In the genomic region with DNA sequence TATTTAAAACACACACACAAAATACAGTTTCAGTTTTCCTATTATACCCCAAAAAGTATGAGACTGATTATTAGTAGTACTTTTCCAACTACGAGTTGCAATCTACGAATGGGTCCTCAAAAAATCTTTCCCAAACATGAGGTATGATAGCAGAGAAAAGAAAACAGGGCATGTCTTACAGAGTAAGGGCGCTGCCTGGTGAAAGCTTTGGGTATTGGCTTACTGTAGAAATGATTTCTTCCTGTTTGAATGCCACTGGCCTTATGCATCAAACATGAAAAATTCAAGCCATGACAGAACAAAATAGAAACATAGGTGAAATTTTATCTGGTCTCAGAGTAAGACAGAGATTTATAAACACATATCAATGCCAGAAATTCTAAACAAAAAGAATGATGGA, we compare ENCODE assay signal across 15 cellular contexts.
DNase-seq lines count a peak whose midpoint lies in the region; ATAC-seq and TF ChIP-seq lines count a peak whose summit lies in the region.
"Had no signal": no experiment of that assay in that cellular context is flagged by ENCODE, and none has a peak within 500 bp of the region (broad histone marks: within the 10 kb centered on the region; RNA-seq: fewer than 3 reads in every experiment).

No MANE protein-coding gene starts in this region.

- no peak for DNase-seq in left ventricle myocardium inferior
- no peak for DNase-seq in left cardiac atrium
- DNase-seq in NB4 (ENCODE audit: low read depth): no peak
- peak; percentile 45 for DNase-seq in epithelial cell of esophagus (ENCODE audit: low read depth)
- DNase-seq in effector CD8-positive, alpha-beta T cell (lab: John Stamatoyannopoulos, UW): no peak
- no peak for DNase-seq in T-helper 17 cell
- DNase-seq in cerebellar nuclear complex (lab: John Stamatoyannopoulos, UW): no peak
- DNase-seq: activated T-cell treated with anti-CD3 and anti-CD28 coated beads, Interleukin-2, amount 50 U/mL, for 48 hours; brain microvascular endothelial cell; CD8-positive, alpha-beta memory T cell; gastrocnemius medialis; NCI-H1092; posterior cingulate gyrus had no signal

- intact Hi-C loops in left ventricle myocardium inferior (cut with micrococcal nuclease) (loop anchor here (10.0 kb wide), 1 partner anchor 246 kb away; no protein-coding TSS in a partner anchor), left cardiac atrium (cut with DNase I) (loop anchor here (5.0 to 10.0 kb wide), 2 partner anchors 246 to 249 kb away; no protein-coding TSS in a partner anchor)

- H3K4me1 Mint-ChIP-seq in T-helper 17 cell: no peaks in the 10 kb centered on the region
- H3K4me1 Mint-ChIP-seq: CD8-positive, alpha-beta memory T cell had no signal

- H3K4me3 ChIP-seq in left ventricle myocardium inferior (no peak overlapping the region), NB4 (ENCODE audit: low read depth, low read length) (no peak overlapping the region), epithelial cell of esophagus (ENCODE audit: low read length) (no peak overlapping the region)
- H3K4me3 ChIP-seq: gastrocnemius medialis, GM12878 had no signal

- H3K27me3 ChIP-seq in left ventricle myocardium inferior (ENCODE audit: low read depth): no peaks in the 10 kb centered on the region
- H3K27me3 ChIP-seq: brain microvascular endothelial cell, gastrocnemius medialis had no signal

- ATAC-seq in left cardiac atrium: no peak
- no peak for ATAC-seq in T-helper 17 cell
- no peak for ATAC-seq in GM18867 (IDR thresholded peaks at IDR 0.05; ENCODE audit: unreplicated experiment)
- ATAC-seq: gastrocnemius medialis, GM12878 had no signal

- TF ChIP-seq POLR2A in NB4 (IDR thresholded peaks at IDR 0.05; ENCODE audit: extremely low read depth, insufficient read length): no peak

- no peaks in the 10 kb centered on the region for H3K4me1 ChIP-seq in left ventricle myocardium inferior
- H3K4me1 ChIP-seq: gastrocnemius medialis had no signal

- no peak overlapping the region for H3K27ac Mint-ChIP-seq in T-helper 17 cell
- H3K27ac Mint-ChIP-seq: CD8-positive, alpha-beta memory T cell had no signal

- TF ChIP-seq CTCF in left ventricle myocardium inferior (IDR thresholded peaks at IDR 0.05; ENCODE audit: borderline replicate concordance) (peak; percentile 60), NB4 (IDR thresholded peaks at IDR 0.05; ENCODE audit: low read depth, low read length) (peak; percentile 7), epithelial cell of esophagus (IDR thresholded peaks at IDR 0.05; ENCODE audit: insufficient read depth, low read depth, low read length, missing control alignments) (peak; percentile 50)

- peaks cover 9% of the 10 kb centered on the region for H3K27me3 Mint-ChIP-seq in T-helper 17 cell
- H3K27me3 Mint-ChIP-seq: CD8-positive, alpha-beta memory T cell had no signal

- no peak overlapping the region for H3K27ac ChIP-seq in left ventricle myocardium inferior (replicated peaks)
- H3K27ac ChIP-seq: brain microvascular endothelial cell, gastrocnemius medialis had no signal

- no peaks in the 10 kb centered on the region for H3K36me3 Mint-ChIP-seq in T-helper 17 cell (ENCODE audit: low read depth)
- H3K36me3 Mint-ChIP-seq: CD8-positive, alpha-beta memory T cell had no signal

- no peaks in the 10 kb centered on the region for H3K36me3 ChIP-seq in left ventricle myocardium inferior
- H3K36me3 ChIP-seq: brain microvascular endothelial cell, gastrocnemius medialis had no signal

- H3K4me3 Mint-ChIP-seq in T-helper 17 cell: no peak overlapping the region
- H3K4me3 Mint-ChIP-seq: CD8-positive, alpha-beta memory T cell had no signal

- H3K9me3 ChIP-seq in left ventricle myocardium inferior (replicated peaks) (no peaks in the 10 kb centered on the region), T-helper 17 cell (ENCODE audit: control insufficient read depth, low read length, poor library complexity, severe bottlenecking) (no peaks in the 10 kb centered on the region)
- H3K9me3 ChIP-seq: gastrocnemius medialis had no signal

Comparison
In these comparisons a context has a peak if more than half of its experiments do, and no peak if none do; other contexts are left out.
1. CTCF ChIP-seq: peak in every context shown above with its lines; median percentile 60 in left ventricle myocardium inferior; 50 in epithelial cell of esophagus; 7 in NB4.